Comparison of ENCODE assay signal across 25 cellular contexts in the genomic region with DNA sequence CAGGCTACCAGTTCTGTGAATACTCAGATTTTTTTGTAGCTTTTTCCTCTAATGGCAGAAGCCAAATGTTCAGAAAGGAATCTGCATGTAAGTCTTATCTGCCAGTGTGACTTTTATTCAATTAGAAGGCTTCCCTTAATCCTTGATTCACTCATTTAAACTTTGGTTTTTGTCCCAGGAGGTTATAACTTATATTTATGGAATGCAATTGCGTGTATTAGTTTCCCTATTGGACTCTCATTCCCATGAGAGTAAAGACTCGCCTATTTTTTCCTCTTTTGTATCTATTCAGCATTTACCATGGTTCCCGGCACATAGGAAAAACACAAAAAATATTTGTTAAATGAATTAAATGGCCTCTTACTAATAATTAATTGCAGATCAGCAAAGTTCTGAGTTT. TPM values are rescaled to one million over a fixed set of nuclear protein-coding genes. Genes with fewer than 3 reads are reported as not detected.
DNase-seq lines count a peak whose midpoint lies in the region; ATAC-seq and TF ChIP-seq lines count a peak whose summit lies in the region.
"Had no signal": no experiment of that assay in that cellular context is flagged by ENCODE, and none has a peak within 500 bp of the region (broad histone marks: within the 10 kb centered on the region; RNA-seq: fewer than 3 reads in every experiment).

No MANE protein-coding gene starts in this region.

- H3K9me3 ChIP-seq in heart right ventricle (peaks cover 0 to 28% (median 4%) of the 10 kb centered on the region in 11 donors), endodermal cell (ENCODE audit: control insufficient read depth, low read length) (peaks cover 14% of the 10 kb centered on the region)
- H3K9me3 ChIP-seq: BE2C, SJSA1 had no signal

- peaks cover 3% of the 10 kb centered on the region for H3K9me3 Mint-ChIP-seq in neural crest cell
- peaks cover 9% of the 10 kb centered on the region for H3K9me3 Mint-ChIP-seq in endodermal cell

- WGBS in heart right ventricle, 2 donors = 54 to 59% methylated on average over 3 of the region's 3 CpGs
- 95% methylated on average over 3 of the region's 3 CpGs; no CpG with 5 or more reads in 1 of the 2 experiments for WGBS in endodermal cell (ENCODE audit: insufficient coverage in 1 of 2, insufficient read length in 1 of 2), 2 experiments

- H3K9ac ChIP-seq in endodermal cell (ENCODE audit: extremely low read depth, low read length, poor library complexity, severe bottlenecking) = no peak overlapping the region

- peaks cover 50% of the 10 kb centered on the region for H3K27me3 Mint-ChIP-seq in neural crest cell (ENCODE audit: low read depth)
- no peaks in the 10 kb centered on the region for H3K27me3 Mint-ChIP-seq in endodermal cell (ENCODE audit: insufficient read depth)

- no peak for ATAC-seq in heart right ventricle
- ATAC-seq in left cardiac atrium = no peak
- ATAC-seq: GM23338, K562 had no signal

- H3K4me1 Mint-ChIP-seq in neural crest cell (peaks cover 58% of the 10 kb centered on the region), endodermal cell (peaks cover 22% of the 10 kb centered on the region)

- H3K36me3 ChIP-seq in heart right ventricle (no peaks in the 10 kb centered on the region), endodermal cell (ENCODE audit: control insufficient read depth, insufficient read depth, low read length) (no peaks in the 10 kb centered on the region)
- H3K36me3 ChIP-seq: BE2C, SJSA1 had no signal

- H3K27me3 ChIP-seq in heart right ventricle = no peaks in the 10 kb centered on the region
- no peaks in the 10 kb centered on the region for H3K27me3 ChIP-seq in endodermal cell (ENCODE audit: control insufficient read depth, insufficient read depth, low read length, poor library complexity, severe bottlenecking)
- H3K27me3 ChIP-seq: BE2C, SJSA1 had no signal

- H3K4me3 ChIP-seq in heart right ventricle = no peak overlapping the region
- no peak overlapping the region for H3K4me3 ChIP-seq in cardiac fibroblast (replicated peaks in 1 of 2; ENCODE audit: low read depth in 2 of 2, low read length in 2 of 2)
- H3K4me3 ChIP-seq in endodermal cell (ENCODE audit: low read length) = no peak overlapping the region
- H3K4me3 ChIP-seq: GM23338, K562, PC-9, SJSA1 had no signal

- H3K27ac ChIP-seq in heart right ventricle (peak overlapping the region in 7 of 10 donors; percentile 9 to 95 (median 37)), endodermal cell (ENCODE audit: low read depth, low read length) (no peak overlapping the region)
- H3K27ac ChIP-seq: 22Rv1, PC-9, SJSA1 had no signal

- no peak for DNase-seq in heart right ventricle
- DNase-seq in left cardiac atrium = no peak
- DNase-seq in cardiac fibroblast (ENCODE audit: low read depth in 2 of 2) = peak; percentile 25 to 61
- no peak for DNase-seq in neural crest cell (ENCODE audit: low read depth, low spot score)
- no peak for DNase-seq in endodermal cell
- DNase-seq in RKO (ENCODE audit: low spot score) = no peak
- no peak for DNase-seq in NCI-H146 (lab: John Stamatoyannopoulos, UW)
- DNase-seq: BE2C; CD4-positive, CD25-positive, alpha-beta regulatory T cell; H9; Kasumi-1; NCI-H1105 treated with DMSO at 0.1 percent for 48 hours; NCI-H2029 treated with DMSO at 0.1 percent for 48 hours; NCI-H446 treated with DMSO at 0.1 percent for 48 hours; NCI-H526; NCI-H82; PC-9; Right ventricle myocardium superior; RPMI8226 had no signal

- intact Hi-C loops in heart right ventricle (cut with DNase I) (loop anchor here in 2 of 10 donors (5.0 to 10.0 kb wide), 4 partner anchors 72 to 513 kb away; partner anchors contain the start of genes KIFAP3 (in 1 of the 2) and PRRX1 (in 1 of the 2)), left cardiac atrium (cut with DNase I) (loop anchor here in 1 of 2 donors (5.0 kb wide), 1 partner anchor 72 kb away; no protein-coding TSS in a partner anchor)

- no peaks in the 10 kb centered on the region for H3K36me3 Mint-ChIP-seq in neural crest cell (ENCODE audit: low read depth)
- no peaks in the 10 kb centered on the region for H3K36me3 Mint-ChIP-seq in endodermal cell (ENCODE audit: low read depth)
- H3K36me3 Mint-ChIP-seq: CD4-positive, CD25-positive, alpha-beta regulatory T cell had no signal

- TF ChIP-seq CTCF in heart right ventricle (IDR thresholded peaks at IDR 0.05) (no peak), cardiac fibroblast (IDR thresholded peaks at IDR 0.05; ENCODE audit: low read depth, low read length) (no peak), neural crest cell (conservative IDR thresholded peaks at IDR 0.05) (no peak), endodermal cell (conservative IDR thresholded peaks at IDR 0.05) (no peak)

- H3K4me1 ChIP-seq in heart right ventricle (peaks cover 0 to 25% (median 12%) of the 10 kb centered on the region in 9 donors), endodermal cell (ENCODE audit: control insufficient read depth, insufficient read depth, low read length) (peaks cover 12% of the 10 kb centered on the region)
- H3K4me1 ChIP-seq: BE2C, SJSA1 had no signal

- peak overlapping the region; percentile 1 for H3K27ac Mint-ChIP-seq in neural crest cell (ENCODE audit: unreplicated experiment)
- H3K27ac Mint-ChIP-seq in endodermal cell = no peak overlapping the region
- H3K27ac Mint-ChIP-seq: CD4-positive, CD25-positive, alpha-beta regulatory T cell; GM23338; H9 had no signal

- H3K4me3 Mint-ChIP-seq in neural crest cell (no peak overlapping the region), endodermal cell (no peak overlapping the region)
- H3K4me3 Mint-ChIP-seq: CD4-positive, CD25-positive, alpha-beta regulatory T cell; GM23338; H9 had no signal

RNA-seq across cellular contexts. Expression of gene NTMT2, which starts 3.5 kb away (rescaled TPM):
- total RNA-seq in heart right ventricle (1 to 10 TPM in 9 of 10 donors, under 1 TPM in 1; 0.92 to 3.2 (median 2.7) TPM), left cardiac atrium (1 to 10 TPM in 1 of 2 donors, under 1 TPM in 1; 0.73 to 3.5 TPM), neural crest cell (0.73 TPM in 1 of 2 replicates, not detected in the other), endodermal cell (1 to 10 TPM in 1 of 2 donors, not detected in 1; 1.2 TPM)
- 1 to 10 TPM in 1 of 2 donors, under 1 TPM in 1; 0.29 to 1.1 TPM for polyA plus RNA-seq in heart right ventricle
- polyA plus RNA-seq in endodermal cell (2013, experiment 1 of 2) = 0.50 TPM
- 0.46 TPM for polyA plus RNA-seq in endodermal cell (2013, experiment 2 of 2)
- total RNA-seq: CD4-positive, CD25-positive, alpha-beta regulatory T cell; G401; GM23338; K562; MCF 10A; PC-9; SJSA1 had no signal
- polyA plus RNA-seq: CD4-positive, CD25-positive, alpha-beta regulatory T cell; K562 had no signal

Comparison
In these comparisons a context has a peak if more than half of its experiments do, and no peak if none do; other contexts are left out.
1. DNase-seq: peak in cardiac fibroblast (2 of 2); none in heart right ventricle (0 of 2), left cardiac atrium (single experiment), neural crest cell (single experiment), endodermal cell (single experiment), RKO (single experiment) and NCI-H146 (single experiment).